In the genomic region with DNA sequence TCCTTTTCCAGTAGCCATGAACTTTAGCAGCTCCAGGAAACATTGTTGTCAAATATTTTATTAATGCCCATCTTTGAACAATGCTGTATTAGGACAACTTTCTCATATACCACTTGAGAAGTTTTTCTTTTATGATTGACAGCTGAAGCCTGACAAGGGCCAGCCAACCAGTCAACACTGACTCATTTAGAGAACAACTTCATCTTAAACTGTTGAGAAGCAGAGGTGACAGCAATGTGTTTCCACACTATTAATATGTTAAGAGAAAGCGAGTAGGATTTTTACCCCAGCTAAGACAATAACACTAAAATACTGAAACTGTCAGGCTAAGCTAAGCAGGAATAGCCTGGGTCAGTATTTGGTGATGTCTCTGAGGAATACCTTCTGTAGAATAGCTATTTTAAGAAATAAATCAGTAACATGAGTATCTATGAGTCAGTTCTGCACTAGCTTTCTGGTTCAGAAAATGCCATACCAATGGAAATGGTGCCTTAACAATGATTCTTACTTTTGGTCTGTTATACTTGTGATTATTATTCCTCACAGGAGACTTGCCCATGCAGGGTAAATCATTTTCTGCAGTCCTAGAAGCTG, we compare ENCODE assay signal across 1 cellular context.
TF ChIP-seq lines count a peak whose summit lies in the region.

No MANE protein-coding gene starts in this region.

TF ChIP-seq in neural cell, 6 proteins besides CTCF, POLR2A, EP300 and RAD21 (continued from another document):
- no peak for TF ChIP-seq EZH2 (IDR thresholded peaks at IDR 0.05; ENCODE audit: borderline replicate concordance, insufficient read depth, low read length, poor library complexity, severe bottlenecking)
